In the genomic region with DNA sequence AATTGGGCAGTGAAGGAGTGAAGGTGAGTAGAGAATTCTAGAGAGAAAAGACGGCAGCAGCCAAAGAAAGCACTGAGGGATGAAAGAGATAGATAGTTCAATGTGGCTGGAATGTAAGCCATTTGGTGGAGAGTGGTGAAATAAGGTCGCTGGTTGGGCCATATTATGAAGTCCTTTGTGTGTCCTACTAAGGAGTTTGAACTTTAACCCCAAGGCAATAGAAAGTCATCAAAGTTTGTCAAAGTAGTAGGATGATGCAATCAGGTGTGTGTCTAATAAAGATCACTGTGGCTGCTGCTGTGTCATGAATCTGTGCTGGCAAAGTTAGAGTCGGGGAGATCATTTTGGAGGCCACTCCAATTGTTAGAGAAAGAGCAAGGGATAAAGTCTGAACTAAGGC, we compare ENCODE assay signal across 1 cellular context.
TF ChIP-seq lines count a peak whose summit lies in the region.

No MANE protein-coding gene starts in this region.

TF ChIP-seq in HepG2, 621 proteins besides CTCF, POLR2A, EP300 and RAD21 (continued from another document and continues in another):
- TF ChIP-seq AKAP8 (CRISPR knock-in tag; IDR thresholded peaks at IDR 0.05) (no peak), ZNF383 (CRISPR knock-in tag; IDR thresholded peaks at IDR 0.05; ENCODE audit: borderline replicate concordance) (no peak), GTF2F1 (IDR thresholded peaks at IDR 0.05; ENCODE audit: low read length) (no peak), ZBTB38 (CRISPR knock-in tag; IDR thresholded peaks at IDR 0.05) (no peak), ASH2L (IDR thresholded peaks at IDR 0.05; ENCODE audit: insufficient read length, low read depth, low read length) (peak; percentile 82), ARID5B (CRISPR knock-in tag; IDR thresholded peaks at IDR 0.05) (peak; percentile 92), ZMYM2 (CRISPR knock-in tag; IDR thresholded peaks at IDR 0.05) (no peak), CBX5 (CRISPR knock-in tag; IDR thresholded peaks at IDR 0.05; ENCODE audit: borderline replicate concordance) (peak; percentile 61; the same call in 1 of the 2 replicates), AGO2 (optimal IDR thresholded peaks at IDR 0.05; ENCODE audit: low read depth, low read length) (no peak)
- TF ChIP-seq, protein P1, sequence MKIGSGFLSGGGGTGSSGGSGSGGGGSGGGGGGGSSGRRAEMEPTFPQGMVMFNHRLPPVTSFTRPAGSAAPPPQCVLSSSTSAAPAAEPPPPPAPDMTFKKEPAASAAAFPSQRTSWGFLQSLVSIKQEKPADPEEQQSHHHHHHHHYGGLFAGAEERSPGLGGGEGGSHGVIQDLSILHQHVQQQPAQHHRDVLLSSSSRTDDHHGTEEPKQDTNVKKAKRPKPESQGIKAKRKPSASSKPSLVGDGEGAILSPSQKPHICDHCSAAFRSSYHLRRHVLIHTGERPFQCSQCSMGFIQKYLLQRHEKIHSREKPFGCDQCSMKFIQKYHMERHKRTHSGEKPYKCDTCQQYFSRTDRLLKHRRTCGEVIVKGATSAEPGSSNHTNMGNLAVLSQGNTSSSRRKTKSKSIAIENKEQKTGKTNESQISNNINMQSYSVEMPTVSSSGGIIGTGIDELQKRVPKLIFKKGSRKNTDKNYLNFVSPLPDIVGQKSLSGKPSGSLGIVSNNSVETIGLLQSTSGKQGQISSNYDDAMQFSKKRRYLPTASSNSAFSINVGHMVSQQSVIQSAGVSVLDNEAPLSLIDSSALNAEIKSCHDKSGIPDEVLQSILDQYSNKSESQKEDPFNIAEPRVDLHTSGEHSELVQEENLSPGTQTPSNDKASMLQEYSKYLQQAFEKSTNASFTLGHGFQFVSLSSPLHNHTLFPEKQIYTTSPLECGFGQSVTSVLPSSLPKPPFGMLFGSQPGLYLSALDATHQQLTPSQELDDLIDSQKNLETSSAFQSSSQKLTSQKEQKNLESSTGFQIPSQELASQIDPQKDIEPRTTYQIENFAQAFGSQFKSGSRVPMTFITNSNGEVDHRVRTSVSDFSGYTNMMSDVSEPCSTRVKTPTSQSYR (CRISPR knock-in tag; IDR thresholded peaks at IDR 0.05; ENCODE audit: borderline replicate concordance): peak; percentile 16; the same call in 1 of the 2 replicates
- TF ChIP-seq, protein P2, sequence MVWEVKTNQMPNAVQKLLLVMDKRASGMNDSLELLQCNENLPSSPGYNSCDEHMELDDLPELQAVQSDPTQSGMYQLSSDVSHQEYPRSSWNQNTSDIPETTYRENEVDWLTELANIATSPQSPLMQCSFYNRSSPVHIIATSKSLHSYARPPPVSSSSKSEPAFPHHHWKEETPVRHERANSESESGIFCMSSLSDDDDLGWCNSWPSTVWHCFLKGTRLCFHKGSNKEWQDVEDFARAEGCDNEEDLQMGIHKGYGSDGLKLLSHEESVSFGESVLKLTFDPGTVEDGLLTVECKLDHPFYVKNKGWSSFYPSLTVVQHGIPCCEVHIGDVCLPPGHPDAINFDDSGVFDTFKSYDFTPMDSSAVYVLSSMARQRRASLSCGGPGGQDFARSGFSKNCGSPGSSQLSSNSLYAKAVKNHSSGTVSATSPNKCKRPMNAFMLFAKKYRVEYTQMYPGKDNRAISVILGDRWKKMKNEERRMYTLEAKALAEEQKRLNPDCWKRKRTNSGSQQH (CRISPR knock-in tag; IDR thresholded peaks at IDR 0.05; ENCODE audit: low read depth): no peak
- TF ChIP-seq, protein P3, sequence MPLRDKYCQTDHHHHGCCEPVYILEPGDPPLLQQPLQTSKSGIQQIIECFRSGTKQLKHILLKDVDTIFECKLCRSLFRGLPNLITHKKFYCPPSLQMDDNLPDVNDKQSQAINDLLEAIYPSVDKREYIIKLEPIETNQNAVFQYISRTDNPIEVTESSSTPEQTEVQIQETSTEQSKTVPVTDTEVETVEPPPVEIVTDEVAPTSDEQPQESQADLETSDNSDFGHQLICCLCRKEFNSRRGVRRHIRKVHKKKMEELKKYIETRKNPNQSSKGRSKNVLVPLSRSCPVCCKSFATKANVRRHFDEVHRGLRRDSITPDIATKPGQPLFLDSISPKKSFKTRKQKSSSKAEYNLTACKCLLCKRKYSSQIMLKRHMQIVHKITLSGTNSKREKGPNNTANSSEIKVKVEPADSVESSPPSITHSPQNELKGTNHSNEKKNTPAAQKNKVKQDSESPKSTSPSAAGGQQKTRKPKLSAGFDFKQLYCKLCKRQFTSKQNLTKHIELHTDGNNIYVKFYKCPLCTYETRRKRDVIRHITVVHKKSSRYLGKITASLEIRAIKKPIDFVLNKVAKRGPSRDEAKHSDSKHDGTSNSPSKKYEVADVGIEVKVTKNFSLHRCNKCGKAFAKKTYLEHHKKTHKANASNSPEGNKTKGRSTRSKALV (CRISPR knock-in tag; IDR thresholded peaks at IDR 0.05): no peak
- TF ChIP-seq, protein P4, sequence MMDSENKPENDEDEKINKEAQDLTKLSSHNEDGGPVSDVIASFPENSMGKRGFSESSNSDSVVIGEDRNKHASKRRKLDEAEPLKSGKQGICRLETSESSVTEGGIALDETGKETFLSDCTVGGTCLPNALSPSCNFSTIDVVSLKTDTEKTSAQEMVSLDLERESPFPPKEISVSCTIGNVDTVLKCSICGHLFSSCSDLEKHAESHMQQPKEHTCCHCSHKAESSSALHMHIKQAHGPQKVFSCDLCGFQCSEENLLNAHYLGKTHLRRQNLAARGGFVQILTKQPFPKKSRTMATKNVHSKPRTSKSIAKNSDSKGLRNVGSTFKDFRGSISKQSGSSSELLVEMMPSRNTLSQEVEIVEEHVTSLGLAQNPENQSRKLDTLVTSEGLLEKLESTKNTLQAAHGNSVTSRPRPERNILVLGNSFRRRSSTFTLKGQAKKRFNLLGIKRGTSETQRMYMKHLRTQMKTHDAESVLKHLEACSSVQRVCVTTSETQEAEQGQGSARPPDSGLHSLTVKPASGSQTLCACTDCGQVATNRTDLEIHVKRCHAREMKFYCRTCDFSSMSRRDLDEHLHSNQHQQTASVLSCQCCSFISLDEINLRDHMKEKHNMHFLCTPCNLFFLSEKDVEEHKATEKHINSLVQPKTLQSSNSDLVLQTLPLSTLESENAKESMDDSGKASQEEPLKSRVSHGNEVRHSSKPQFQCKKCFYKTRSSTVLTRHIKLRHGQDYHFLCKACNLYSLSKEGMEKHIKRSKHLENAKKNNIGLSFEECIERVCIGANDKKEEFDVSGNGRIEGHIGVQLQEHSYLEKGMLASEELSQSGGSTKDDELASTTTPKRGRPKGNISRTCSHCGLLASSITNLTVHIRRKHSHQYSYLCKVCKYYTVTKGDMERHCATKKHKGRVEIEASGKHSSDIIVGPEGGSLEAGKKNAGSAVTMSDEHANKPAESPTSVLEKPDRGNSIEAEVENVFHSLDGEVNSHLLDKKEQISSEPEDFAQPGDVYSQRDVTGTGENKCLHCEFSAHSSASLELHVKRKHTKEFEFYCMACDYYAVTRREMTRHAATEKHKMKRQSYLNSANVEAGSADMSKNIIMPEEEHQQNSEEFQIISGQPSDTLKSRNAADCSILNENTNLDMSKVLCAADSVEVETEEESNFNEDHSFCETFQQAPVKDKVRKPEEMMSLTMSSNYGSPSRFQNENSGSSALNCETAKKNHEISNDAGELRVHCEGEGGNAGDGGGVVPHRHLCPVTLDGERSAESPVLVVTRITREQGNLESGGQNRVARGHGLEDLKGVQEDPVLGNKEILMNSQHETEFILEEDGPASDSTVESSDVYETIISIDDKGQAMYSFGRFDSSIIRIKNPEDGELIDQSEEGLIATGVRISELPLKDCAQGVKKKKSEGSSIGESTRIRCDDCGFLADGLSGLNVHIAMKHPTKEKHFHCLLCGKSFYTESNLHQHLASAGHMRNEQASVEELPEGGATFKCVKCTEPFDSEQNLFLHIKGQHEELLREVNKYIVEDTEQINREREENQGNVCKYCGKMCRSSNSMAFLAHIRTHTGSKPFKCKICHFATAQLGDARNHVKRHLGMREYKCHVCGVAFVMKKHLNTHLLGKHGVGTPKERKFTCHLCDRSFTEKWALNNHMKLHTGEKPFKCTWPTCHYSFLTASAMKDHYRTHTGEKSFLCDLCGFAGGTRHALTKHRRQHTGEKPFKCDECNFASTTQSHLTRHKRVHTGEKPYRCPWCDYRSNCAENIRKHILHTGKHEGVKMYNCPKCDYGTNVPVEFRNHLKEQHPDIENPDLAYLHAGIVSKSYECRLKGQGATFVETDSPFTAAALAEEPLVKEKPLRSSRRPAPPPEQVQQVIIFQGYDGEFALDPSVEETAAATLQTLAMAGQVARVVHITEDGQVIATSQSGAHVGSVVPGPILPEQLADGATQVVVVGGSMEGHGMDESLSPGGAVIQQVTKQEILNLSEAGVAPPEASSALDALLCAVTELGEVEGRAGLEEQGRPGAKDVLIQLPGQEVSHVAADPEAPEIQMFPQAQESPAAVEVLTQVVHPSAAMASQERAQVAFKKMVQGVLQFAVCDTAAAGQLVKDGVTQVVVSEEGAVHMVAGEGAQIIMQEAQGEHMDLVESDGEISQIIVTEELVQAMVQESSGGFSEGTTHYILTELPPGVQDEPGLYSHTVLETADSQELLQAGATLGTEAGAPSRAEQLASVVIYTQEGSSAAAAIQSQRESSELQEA (CRISPR knock-in tag; IDR thresholded peaks at IDR 0.05; ENCODE audit: not compliant biosample characterization): no peak
- TF ChIP-seq, protein P5, sequence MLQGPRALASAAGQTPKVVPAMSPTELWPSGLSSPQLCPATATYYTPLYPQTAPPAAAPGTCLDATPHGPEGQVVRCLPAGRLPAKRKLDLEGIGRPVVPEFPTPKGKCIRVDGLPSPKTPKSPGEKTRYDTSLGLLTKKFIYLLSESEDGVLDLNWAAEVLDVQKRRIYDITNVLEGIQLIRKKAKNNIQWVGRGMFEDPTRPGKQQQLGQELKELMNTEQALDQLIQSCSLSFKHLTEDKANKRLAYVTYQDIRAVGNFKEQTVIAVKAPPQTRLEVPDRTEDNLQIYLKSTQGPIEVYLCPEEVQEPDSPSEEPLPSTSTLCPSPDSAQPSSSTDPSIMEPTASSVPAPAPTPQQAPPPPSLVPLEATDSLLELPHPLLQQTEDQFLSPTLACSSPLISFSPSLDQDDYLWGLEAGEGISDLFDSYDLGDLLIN (CRISPR knock-in tag; IDR thresholded peaks at IDR 0.05; ENCODE audit: borderline replicate concordance): no peak
- TF ChIP-seq, protein P6, sequence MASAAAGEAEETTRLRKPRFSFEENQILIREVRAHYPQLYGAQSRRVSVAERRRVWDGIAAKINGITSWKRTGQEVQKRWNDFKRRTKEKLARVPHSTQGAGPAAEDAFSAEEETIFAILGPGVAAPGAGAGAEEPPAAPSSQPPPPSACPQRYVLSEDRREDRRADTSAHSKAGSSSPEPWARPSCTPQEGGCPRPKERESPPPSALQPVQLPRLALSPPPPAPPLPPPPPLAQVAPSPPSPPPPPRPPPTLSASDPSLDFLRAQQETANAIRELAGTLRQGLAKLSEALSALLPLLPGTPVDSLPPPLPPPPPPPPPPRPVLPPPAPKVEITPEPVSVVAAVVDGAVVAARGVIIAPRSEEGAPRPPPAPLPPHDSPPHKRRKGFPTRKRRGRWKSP (CRISPR knock-in tag; IDR thresholded peaks at IDR 0.05): no peak
- TF ChIP-seq, protein P7, sequence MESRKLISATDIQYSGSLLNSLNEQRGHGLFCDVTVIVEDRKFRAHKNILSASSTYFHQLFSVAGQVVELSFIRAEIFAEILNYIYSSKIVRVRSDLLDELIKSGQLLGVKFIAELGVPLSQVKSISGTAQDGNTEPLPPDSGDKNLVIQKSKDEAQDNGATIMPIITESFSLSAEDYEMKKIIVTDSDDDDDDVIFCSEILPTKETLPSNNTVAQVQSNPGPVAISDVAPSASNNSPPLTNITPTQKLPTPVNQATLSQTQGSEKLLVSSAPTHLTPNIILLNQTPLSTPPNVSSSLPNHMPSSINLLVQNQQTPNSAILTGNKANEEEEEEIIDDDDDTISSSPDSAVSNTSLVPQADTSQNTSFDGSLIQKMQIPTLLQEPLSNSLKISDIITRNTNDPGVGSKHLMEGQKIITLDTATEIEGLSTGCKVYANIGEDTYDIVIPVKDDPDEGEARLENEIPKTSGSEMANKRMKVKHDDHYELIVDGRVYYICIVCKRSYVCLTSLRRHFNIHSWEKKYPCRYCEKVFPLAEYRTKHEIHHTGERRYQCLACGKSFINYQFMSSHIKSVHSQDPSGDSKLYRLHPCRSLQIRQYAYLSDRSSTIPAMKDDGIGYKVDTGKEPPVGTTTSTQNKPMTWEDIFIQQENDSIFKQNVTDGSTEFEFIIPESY (CRISPR knock-in tag; IDR thresholded peaks at IDR 0.05): no peak
